Comparison of ENCODE assay signal across 26 cellular contexts in genomic region chr2:129504646-129505045, GRCh38.
"Had no signal": no experiment of that assay in that cellular context is flagged by ENCODE, and none has a peak within 500 bp of the region (broad histone marks: within the 10 kb centered on the region; RNA-seq: fewer than 3 reads in every experiment).

No MANE protein-coding gene starts in this region.

- H3K36me3 ChIP-seq: neutrophil, pancreas, prostate gland, right lobe of liver, sigmoid colon, stomach, thoracic aorta, thyroid gland, tibial nerve, upper lobe of left lung, vagina had no signal

- H3K36me3 Mint-ChIP-seq: natural killer cell treated with Interleukin-12 subunit alpha and Interleukin-12 subunit beta and Interleukin-15 and Interleukin-18, amount 100 ng/mL, for 72 hours; stimulated activated effector memory CD8-positive, alpha-beta T cell treated with anti-CD3 and anti-CD28 coated beads, Interleukin-12 subunit alpha, Interleukin-12 subunit beta, amount 100 ng/mL, for 72 hours; stimulated activated naive B cell treated with anti-CD40 and anti-IgM and Interleukin-4, amounts not matched to agents 10 μg/mL and 1 μg/mL and 100 μg/mL, for 72 hours had no signal

- FAIRE-seq: pancreas, small intestine, urothelium cell line had no signal

- H3K27me3 ChIP-seq: neutrophil, pancreas, right lobe of liver, sigmoid colon, stomach, thyroid gland, tibial nerve, upper lobe of left lung, vagina had no signal

- DNase-seq: nephron progenitor cell; nucleus accumbens; pancreas; right cardiac atrium; right lobe of liver; sigmoid colon; small intestine; stimulated activated CD4-positive, alpha-beta T cell treated with anti-CD3 and anti-CD28 coated beads, Interleukin-15, amount 100 ng/mL, for 24 hours; stimulated activated CD4-positive, alpha-beta T cell treated with anti-CD3 and anti-CD28 coated beads, Interleukin-2, amount 100 ng/mL, for 24 hours; stimulated activated CD4-positive, alpha-beta T cell treated with anti-CD3 and anti-CD28 coated beads, Interleukin-2, amount 100 ng/mL, for 48 hours; stimulated activated CD4-positive, alpha-beta T cell treated with anti-CD3 and anti-CD28 coated beads, Interleukin-4, amount 100 ng/mL, for 24 hours; stimulated activated naive B cell treated with anti-CD40 and anti-IgM and Interleukin-4, amounts not matched to agents 10 μg/mL and 1 μg/mL and 100 μg/mL, for 72 hours; stimulated activated naive CD4-positive, alpha-beta T cell treated with Interleukin-2 at 50 U/mL for 16 hours; stomach; thyroid gland; upper lobe of left lung had no signal

- H3K9me3 Mint-ChIP-seq: nephron progenitor cell; neural crest cell; stimulated activated effector memory CD8-positive, alpha-beta T cell treated with anti-CD3 and anti-CD28 coated beads, Interleukin-12 subunit alpha, Interleukin-12 subunit beta, amount 100 ng/mL, for 72 hours; stimulated activated naive CD8-positive, alpha-beta T cell treated with anti-CD3 and anti-CD28 coated beads, Interleukin-15, Interleukin-2, amounts not matched to agents 100 ng/mL and 50 ng/mL, for 24 hours had no signal

- H3K4me1 Mint-ChIP-seq: nephron progenitor cell; neural crest cell; stimulated activated effector memory CD8-positive, alpha-beta T cell treated with anti-CD3 and anti-CD28 coated beads, Interleukin-12 subunit alpha, Interleukin-12 subunit beta, amount 100 ng/mL, for 72 hours; stimulated activated naive B cell treated with anti-CD40 and anti-IgM and Interleukin-4, amounts not matched to agents 10 μg/mL and 1 μg/mL and 100 μg/mL, for 72 hours had no signal

- H3K4me3 ChIP-seq: pancreas, prostate gland, right lobe of liver, sigmoid colon, stomach, thoracic aorta, thyroid gland, tibial nerve, upper lobe of left lung, vagina had no signal

- H3K4me1 ChIP-seq: pancreas, prostate gland, right lobe of liver, sigmoid colon, stomach, thyroid gland, tibial nerve, upper lobe of left lung, vagina had no signal

- H3K27ac Mint-ChIP-seq: natural killer cell treated with Interleukin-12 subunit alpha and Interleukin-12 subunit beta and Interleukin-15 and Interleukin-18, amount 100 ng/mL, for 72 hours; nephron progenitor cell; stimulated activated effector memory CD8-positive, alpha-beta T cell treated with anti-CD3 and anti-CD28 coated beads, Interleukin-12 subunit alpha, Interleukin-12 subunit beta, amount 100 ng/mL, for 72 hours; stimulated activated naive B cell treated with anti-CD40 and anti-IgM and Interleukin-4, amounts not matched to agents 10 μg/mL and 1 μg/mL and 100 μg/mL, for 72 hours; stimulated activated naive CD8-positive, alpha-beta T cell treated with anti-CD3 and anti-CD28 coated beads, Interleukin-15, Interleukin-2, amounts not matched to agents 100 ng/mL and 50 ng/mL, for 24 hours had no signal

- H3K9me3 ChIP-seq: neutrophil, pancreas, prostate gland, right lobe of liver, sigmoid colon, stomach, thoracic aorta, thyroid gland, upper lobe of left lung, vagina had no signal

- H3K27ac ChIP-seq: neutrophil, pancreas, prostate gland, right lobe of liver, sigmoid colon, stomach, thoracic aorta, thyroid gland, tibial nerve, upper lobe of left lung, vagina had no signal

- ATAC-seq: natural killer cell treated with Interleukin-12 subunit alpha and Interleukin-12 subunit beta and Interleukin-15 and Interleukin-18, amount 100 ng/mL, for 72 hours; pancreas; right cardiac atrium; right lobe of liver; stimulated activated effector memory CD8-positive, alpha-beta T cell treated with anti-CD3 and anti-CD28 coated beads, Interleukin-12 subunit alpha, Interleukin-12 subunit beta, amount 100 ng/mL, for 72 hours; stimulated activated naive B cell treated with anti-CD40 and anti-IgM and Interleukin-4, amounts not matched to agents 10 μg/mL and 1 μg/mL and 100 μg/mL, for 72 hours had no signal

- H3K4me3 Mint-ChIP-seq: natural killer cell treated with Interleukin-12 subunit alpha and Interleukin-12 subunit beta and Interleukin-15 and Interleukin-18, amount 100 ng/mL, for 72 hours; nephron progenitor cell; neural crest cell; stimulated activated effector memory CD8-positive, alpha-beta T cell treated with anti-CD3 and anti-CD28 coated beads, Interleukin-12 subunit alpha, Interleukin-12 subunit beta, amount 100 ng/mL, for 72 hours; stimulated activated naive B cell treated with anti-CD40 and anti-IgM and Interleukin-4, amounts not matched to agents 10 μg/mL and 1 μg/mL and 100 μg/mL, for 72 hours; stimulated activated naive CD8-positive, alpha-beta T cell treated with anti-CD3 and anti-CD28 coated beads, Interleukin-15, Interleukin-2, amounts not matched to agents 100 ng/mL and 50 ng/mL, for 24 hours had no signal
